8 cellular contexts compared by ENCODE assay signal in the genomic region with DNA sequence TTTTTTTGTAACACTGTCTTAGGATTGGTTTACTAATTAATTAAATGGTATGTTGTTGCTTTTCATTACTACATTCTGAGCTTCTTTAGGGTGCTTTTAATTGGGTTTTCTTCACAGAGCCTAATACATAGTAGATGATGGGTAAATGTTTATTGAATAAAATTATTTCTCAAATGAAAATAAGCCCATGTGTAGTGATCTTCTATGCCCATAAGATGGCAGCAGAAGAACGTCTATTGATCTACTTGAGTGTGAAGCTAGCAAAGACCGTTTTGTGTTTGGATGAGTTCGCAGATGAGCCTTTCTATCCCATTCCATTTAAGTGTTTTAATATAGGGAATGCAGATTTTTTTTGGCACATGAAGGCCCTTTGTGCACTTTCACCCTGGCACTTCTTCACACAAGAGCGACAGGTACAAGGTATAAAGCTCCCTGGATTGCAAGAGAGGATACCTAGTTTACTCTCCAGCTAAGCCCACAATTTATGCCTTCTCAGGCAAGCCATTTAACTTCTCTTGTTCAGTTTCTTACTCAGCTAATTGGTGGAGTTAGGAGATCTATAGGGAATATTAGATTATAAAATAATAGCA.
DNase-seq lines count a peak whose midpoint lies in the region; ATAC-seq, FAIRE-seq and TF ChIP-seq lines count a peak whose summit lies in the region.
"Not testable (repeated sequence)": the region's sequence is repeated elsewhere in the genome, so short reads cannot be mapped to it uniquely, and the experiment has no call there.

No MANE protein-coding gene starts in this region.

- H3K9me3 Mint-ChIP-seq in MCF 10A (ENCODE audit: unreplicated experiment): not testable (repeated sequence)

- POLR2A ChIA-PET in MCF 10A (lab: Yijun Ruan, JAX): interaction anchor here (0.6 to 2.4 kb wide), 7 partner anchors 112 to 286 kb away, joined by 3 to 9 read pairs (median 3); a partner anchor contains a TSS

- H3K4me1 Mint-ChIP-seq in MCF 10A (ENCODE audit: insufficient read depth, unreplicated experiment): peaks cover 21% of the 10 kb centered on the region

- H3K27me3 ChIP-seq in gastroesophageal sphincter, stomach: not testable (repeated sequence)

- intact Hi-C loops in MCF 10A (cut with micrococcal nuclease): loop anchor here (1.0 to 2.0 kb wide), 4 partner anchors 37 to 255 kb away; no protein-coding TSS in a partner anchor
- intact Hi-C loops in mucosa of descending colon (cut with DNase I, micrococcal nuclease); stomach (cut with DNase I; ENCODE audit: low total_unique reads): not testable (repeated sequence)

- H3K27ac Mint-ChIP-seq in MCF 10A (ENCODE audit: low read depth, unreplicated experiment): not testable (repeated sequence)

- peak; percentile 98 for FAIRE-seq in H54 (lab: Jason Lieb, UNC)

- H3K4me3 ChIP-seq in gastroesophageal sphincter, mucosa of descending colon, stomach: not testable (repeated sequence)

- not testable (repeated sequence) for TF ChIP-seq EP300 in gastroesophageal sphincter (IDR thresholded peaks at IDR 0.05); stomach (IDR thresholded peaks at IDR 0.05)

- TF ChIP-seq CTCF in MCF 10A (IDR thresholded peaks at IDR 0.05; ENCODE audit: unreplicated experiment) (peak; percentile 97), gastroesophageal sphincter (IDR thresholded peaks at IDR 0.05) (peak; percentile 54 to 76 (median 64)), mucosa of descending colon (IDR thresholded peaks at IDR 0.05) (peak; percentile 11), stomach (IDR thresholded peaks at IDR 0.05) (peak in 5 of 7 experiments; percentile 30 to 60 (median 50))

- 22% methylated on average over 3 of the region's 4 CpGs; no CpG with 5 or more reads in 1 of the 2 donors for WGBS in gastroesophageal sphincter (ENCODE audit: low coverage in 1 of 2), 2 donors
- WGBS in stomach, 5 donors: 26 to 35% (median 31%) methylated on average over 4 of the region's 4 CpGs

- DNase-seq in COR-L47 (lab: John Stamatoyannopoulos, UW): peak; percentile 1
- DNase-seq in H54 (ENCODE audit: insufficient read length, low spot score); stomach: not testable (repeated sequence)
- peak; percentile 60 for DNase-seq in NCI-H187 treated with DMSO at 0.1 percent for 48 hours (lab: John Stamatoyannopoulos, UW)
- peak; percentile 70 for DNase-seq in RPMI8226
- DNase-seq in MCF 10A (ENCODE audit: unreplicated experiment): peak; percentile 88
- DNase-seq in mucosa of descending colon: peak in 1 of 3 donors; percentile 33

- not testable (repeated sequence) for H3K4me3 Mint-ChIP-seq in MCF 10A (ENCODE audit: unreplicated experiment)

- H3K27ac ChIP-seq in gastroesophageal sphincter: peak overlapping the region in 1 of 4 donors; percentile 55
- peak overlapping the region in 2 of 5 donors; percentile 64 to 65 for H3K27ac ChIP-seq in stomach

- H3K36me3 ChIP-seq in gastroesophageal sphincter; mucosa of descending colon (ENCODE audit: low read depth); stomach: not testable (repeated sequence)

- BruUV-seq in MCF 10A (replicated peaks; lab: Mats Ljungman, UMichigan): TSS peak; percentile 13

- not testable (repeated sequence) for H3K27me3 Mint-ChIP-seq in MCF 10A (ENCODE audit: insufficient read depth, unreplicated experiment)

- CTCF ChIA-PET in MCF 10A (lab: Yijun Ruan, JAX): interaction anchor here (0.5 to 3.3 kb wide), 57 partner anchors 9 to 556 kb away, joined by 3 to 46 read pairs (median 4); a partner anchor contains a TSS

- H3K4me1 ChIP-seq in gastroesophageal sphincter: peaks cover 11 to 56% (median 16%) of the 10 kb centered on the region in 3 donors
- not testable (repeated sequence) for H3K4me1 ChIP-seq in mucosa of descending colon (ENCODE audit: low read depth)
- H3K4me1 ChIP-seq in stomach: peaks cover 5 to 63% (median 27%) of the 10 kb centered on the region in 4 donors

- TF ChIP-seq POLR2A in H54 (IDR thresholded peaks at IDR 0.05; ENCODE audit: low read depth, low read length); gastroesophageal sphincter (IDR thresholded peaks at IDR 0.05); stomach (IDR thresholded peaks at IDR 0.05): not testable (repeated sequence)

- not testable (repeated sequence) for ATAC-seq in gastroesophageal sphincter
- peak; percentile 49 for ATAC-seq in mucosa of descending colon

- not testable (repeated sequence) for H3K36me3 Mint-ChIP-seq in MCF 10A (ENCODE audit: insufficient read depth, unreplicated experiment)

- not testable (repeated sequence) for H3K9me3 ChIP-seq in gastroesophageal sphincter, mucosa of descending colon, stomach

Comparison
In these comparisons a context has a peak if more than half of its experiments do, and no peak if none do; other contexts are left out.
1. CTCF ChIP-seq: peak in every context shown above with its lines; median percentile 97 in MCF 10A; 64 in gastroesophageal sphincter; 50 in stomach; 11 in mucosa of descending colon.